10 cellular contexts compared by ENCODE assay signal in genomic region chr19:46392252-46392801, GRCh38. TPM values are rescaled to one million over a fixed set of nuclear protein-coding genes. Genes with fewer than 3 reads are reported as not detected.
DNase-seq lines count a peak whose midpoint lies in the region; ATAC-seq, FAIRE-seq and TF ChIP-seq lines count a peak whose summit lies in the region.
"Had no signal": no experiment of that assay in that cellular context is flagged by ENCODE, and none has a peak within 500 bp of the region (broad histone marks: within the 10 kb centered on the region; RNA-seq: fewer than 3 reads in every experiment).

No MANE protein-coding gene starts in this region.

- no peaks in the 10 kb centered on the region for H3K9me1 ChIP-seq in K562 (ENCODE audit: control insufficient read depth, insufficient read depth, low read length)

- H3K9me2 ChIP-seq in MM.1S (replicated peaks; ENCODE audit: insufficient read depth, low read length), result no peaks in the 10 kb centered on the region

- intact Hi-C loops in K562 (cut with micrococcal nuclease) (no loop called here), HepG2 (cut with micrococcal nuclease; ENCODE audit: unreplicated experiment) (no loop called here)

- CTCF ChIA-PET in K562 (lab: Yijun Ruan, JAX; ENCODE audit: low intra/inter-chr PET ratio) (no interaction called here), HepG2 (lab: Yijun Ruan, JAX; ENCODE audit: low intra/inter-chr PET ratio, low total read pairs) (no interaction called here)

- no peak overlapping the region for H3K4me2 ChIP-seq in K562 (ENCODE audit: insufficient read depth, low read length)
- no peak overlapping the region for H3K4me2 ChIP-seq in HepG2 (ENCODE audit: low read depth, low read length)
- no peak overlapping the region for H3K4me2 ChIP-seq in MM.1S (ENCODE audit: low read depth, low read length)

- H3K79me2 ChIP-seq in K562 (ENCODE audit: control insufficient read depth, insufficient read depth, low read length) (no peaks in the 10 kb centered on the region), HepG2 (ENCODE audit: insufficient read depth, low read length) (no peaks in the 10 kb centered on the region), MM.1S (ENCODE audit: low read length) (no peaks in the 10 kb centered on the region)

- H3K27ac Mint-ChIP-seq in activated T-cell treated with anti-CD3 and anti-CD28 coated beads, Interleukin-2, amount 50 U/mL, for 72 hours, result peak overlapping the region; percentile 15

- WGBS in K562 (ENCODE audit: insufficient coverage, low coverage, missing lambda C conversion rate), result 80% methylated on average over 21 of the region's 21 CpGs
- WGBS in HepG2 (ENCODE audit: low lambda C conversion rate), result 96% methylated on average over 17 of the region's 21 CpGs

- no peaks in the 10 kb centered on the region for H3K4me1 Mint-ChIP-seq in activated T-cell treated with anti-CD3 and anti-CD28 coated beads, Interleukin-2, amount 50 U/mL, for 72 hours (ENCODE audit: low read depth)

- H3K4me3 ChIP-seq in K562 (no peak overlapping the region), HepG2 (replicated peaks in 1 of 3; ENCODE audit: insufficient read depth in 1 of 3, low read depth in 2 of 3, low read length in 3 of 3) (no peak overlapping the region), thoracic aorta (peak overlapping the region; percentile 1), MM.1S (ENCODE audit: low read length) (no peak overlapping the region)

- H3K9ac ChIP-seq in K562 (ENCODE audit: insufficient read depth in 1 of 2, low read depth in 2 of 2, low read length in 2 of 2) (no peak overlapping the region), HepG2 (ENCODE audit: insufficient read depth, low read depth, low read length) (no peak overlapping the region), MM.1S (ENCODE audit: low read length) (no peak overlapping the region)

- POLR2A ChIA-PET in K562 (lab: Yijun Ruan, JAX) (no interaction called here), HepG2 (lab: Yijun Ruan, JAX) (no interaction called here)

- H3K9me3 ChIP-seq in K562 (replicated peaks; ENCODE audit: control insufficient read depth, insufficient read depth, low read depth, low read length), result no peaks in the 10 kb centered on the region
- H3K9me3 ChIP-seq in HepG2 (ENCODE audit: low read length), result no peaks in the 10 kb centered on the region
- H3K9me3 ChIP-seq in thoracic aorta, result no peaks in the 10 kb centered on the region
- no peaks in the 10 kb centered on the region for H3K9me3 ChIP-seq in MM.1S (replicated peaks; ENCODE audit: insufficient read depth, low read length)

- H3K9me3 Mint-ChIP-seq in activated T-cell treated with anti-CD3 and anti-CD28 coated beads, Interleukin-2, amount 50 U/mL, for 72 hours, result no peaks in the 10 kb centered on the region

- ATAC-seq in activated T-cell treated with anti-CD3 and anti-CD28 coated beads, Interleukin-2, amount 50 U/mL, for 72 hours (replicated peaks in 1 of 2), result no peak
- no peak; the same call in 2 of the 3 replicates for ATAC-seq in K562
- no peak for ATAC-seq in HepG2
- no peak for ATAC-seq in thoracic aorta (ENCODE audit: insufficient number of reproducible peaks, low FRiP score, low read depth)

- H2AFZ ChIP-seq in K562 (ENCODE audit: low read depth, low read length) (no peak overlapping the region), HepG2 (ENCODE audit: low read length) (no peak overlapping the region), MM.1S (ENCODE audit: low read length) (no peak overlapping the region)

- TF ChIP-seq POLR2A in K562 (conservative IDR thresholded peaks at IDR 0.05) (no peak), HepG2 (IDR thresholded peaks at IDR 0.05; ENCODE audit: insufficient read depth in 1 of 2, low read depth in 2 of 2, low read length in 2 of 2) (no peak)

- peaks cover 6 to 13% of the 10 kb centered on the region in 2 donors for H3K36me3 Mint-ChIP-seq in activated T-cell treated with anti-CD3 and anti-CD28 coated beads, Interleukin-2, amount 50 U/mL, for 72 hours (ENCODE audit: insufficient read depth in 2 of 2)

- no peak overlapping the region for H3K4me3 Mint-ChIP-seq in activated T-cell treated with anti-CD3 and anti-CD28 coated beads, Interleukin-2, amount 50 U/mL, for 72 hours

- no peak for TF ChIP-seq CTCF in K562 (IDR thresholded peaks at IDR 0.05 in 2 of 3, conservative IDR thresholded peaks at IDR 0.05 in 1 of 3; ENCODE audit: insufficient read depth in 2 of 3, low read depth in 1 of 3, low read length in 3 of 3)
- no peak for TF ChIP-seq CTCF in HepG2 (CRISPR knock-in tag; IDR thresholded peaks at IDR 0.05)
- no peak for TF ChIP-seq CTCF in thoracic aorta (IDR thresholded peaks at IDR 0.05)
- no peak for TF ChIP-seq CTCF in MM.1S (IDR thresholded peaks at IDR 0.05; ENCODE audit: low read length)

- DNase-seq in activated T-cell treated with anti-CD3 and anti-CD28 coated beads, Interleukin-2, amount 50 U/mL, for 72 hours, result no peak
- no peak for DNase-seq in activated T-cell treated with anti-CD3 and anti-CD28 coated beads, Interleukin-2, amount 50 U/mL, for 48 hours
- DNase-seq in K562 (ENCODE audit: extremely low read depth in 1 of 4, low spot score in 3 of 4) (no peak), HepG2 (ENCODE audit: low spot score) (no peak), thoracic aorta (ENCODE audit: low spot score) (no peak), MM.1S (no peak), SK-N-DZ (ENCODE audit: low spot score) (no peak)
- DNase-seq in activated naive CD4-positive, alpha-beta T cell treated with anti-CD3 and anti-CD28 coated beads, Interleukin-2, amount 50 U/mL, for 16 hours, result no peak
- DNase-seq: activated effector memory CD4-positive, alpha-beta T cell treated with Interleukin-2 at 50 U/mL for 16 hours; NCI-H1436 had no signal

- in situ Hi-C loops in K562 (cut with MboI), result no loop called here
- in situ Hi-C loops in HepG2 (cut with HindIII; ENCODE audit: extremely low pct_ligation_motif_present, low pct_unique_long_range_greater_than_20kb), result loop anchor here (10.0 kb wide), 1 partner anchor 108 kb away; no protein-coding TSS in a partner anchor

- H3K27ac ChIP-seq in K562 (ENCODE audit: extremely low read depth, low read depth, low read length) (no peak overlapping the region), HepG2 (ENCODE audit: extremely low read length, insufficient read depth, low read length) (no peak overlapping the region), thoracic aorta (peak overlapping the region; percentile 52 to 69), MM.1S (ENCODE audit: low read length) (no peak overlapping the region)

- no peaks in the 10 kb centered on the region for H4K20me1 ChIP-seq in K562 (replicated peaks; ENCODE audit: control insufficient read depth, insufficient read depth, low read length)
- no peaks in the 10 kb centered on the region for H4K20me1 ChIP-seq in HepG2 (ENCODE audit: insufficient read depth, low read length)
- H4K20me1 ChIP-seq in MM.1S (ENCODE audit: insufficient read depth, low read length), result no peaks in the 10 kb centered on the region

- H3K27me3 Mint-ChIP-seq in activated T-cell treated with anti-CD3 and anti-CD28 coated beads, Interleukin-2, amount 50 U/mL, for 72 hours (ENCODE audit: low read depth), result no peaks in the 10 kb centered on the region

- H3K36me3 ChIP-seq in K562 (ENCODE audit: control insufficient read depth, insufficient read depth, low read length), result peaks cover 48% of the 10 kb centered on the region; the same call in 2 of the 3 replicates
- H3K36me3 ChIP-seq in HepG2 (replicated peaks in 1 of 2; ENCODE audit: control insufficient read depth in 1 of 2, insufficient read depth in 2 of 2, low read length in 2 of 2), result peaks cover 13 to 34% of the 10 kb centered on the region in 2 experiments
- H3K36me3 ChIP-seq in thoracic aorta, result peaks cover 24% of the 10 kb centered on the region
- no peaks in the 10 kb centered on the region for H3K36me3 ChIP-seq in MM.1S (replicated peaks; ENCODE audit: insufficient read depth, low read length)

- BruUV-seq in K562 (replicated peaks; lab: Mats Ljungman, UMichigan) (no TSS peak), HepG2 (replicated peaks; lab: Mats Ljungman, UMichigan) (no TSS peak)

- H3K27me3 ChIP-seq in K562 (ENCODE audit: control insufficient read depth in 2 of 2, insufficient read depth in 2 of 2, low read length in 2 of 2) (peaks cover 0 to 2% of the 10 kb centered on the region in 2 experiments; a peak in 2 of 5 replicates), HepG2 (ENCODE audit: control insufficient read depth in 1 of 2, insufficient read depth in 2 of 2, low read length in 2 of 2) (no peaks in the 10 kb centered on the region), thoracic aorta (replicated peaks; ENCODE audit: insufficient read depth) (no peaks in the 10 kb centered on the region), MM.1S (replicated peaks; ENCODE audit: insufficient read depth, low read length) (peaks cover 2% of the 10 kb centered on the region; the same call in 1 of the 2 replicates)

- FAIRE-seq in K562 (lab: Jason Lieb, UNC) (no peak), HepG2 (lab: Jason Lieb, UNC) (no peak)

- TF ChIP-seq RAD21 in K562 (CRISPR knock-in tag; conservative IDR thresholded peaks at IDR 0.05 in 1 of 2, IDR thresholded peaks at IDR 0.05 in 1 of 2), result no peak
- no peak for TF ChIP-seq RAD21 in HepG2 (CRISPR knock-in tag; IDR thresholded peaks at IDR 0.05)

- TF ChIP-seq EP300 in K562 (IDR thresholded peaks at IDR 0.05; ENCODE audit: low read length) (no peak), HepG2 (IDR thresholded peaks at IDR 0.05; ENCODE audit: low read depth in 2 of 2, low read length in 2 of 2) (no peak), HepG2 (CRISPR knock-in tag; IDR thresholded peaks at IDR 0.05; ENCODE audit: borderline replicate concordance) (no peak)

- H3K4me1 ChIP-seq in K562 (replicated peaks in 1 of 2; ENCODE audit: control insufficient read depth in 2 of 2, insufficient read depth in 2 of 2, low read length in 2 of 2), result peaks cover 0 to 23% of the 10 kb centered on the region in 2 experiments; a peak in 2 of 5 replicates
- H3K4me1 ChIP-seq in HepG2 (ENCODE audit: insufficient read depth, low read length), result no peaks in the 10 kb centered on the region
- peaks cover 5 to 46% of the 10 kb centered on the region in 2 donors for H3K4me1 ChIP-seq in thoracic aorta (ENCODE audit: control insufficient read depth in 1 of 2, low read depth in 2 of 2)
- no peaks in the 10 kb centered on the region for H3K4me1 ChIP-seq in MM.1S (ENCODE audit: low read length)

- no peaks in the 10 kb centered on the region for H3F3A ChIP-seq in MM.1S (ENCODE audit: insufficient read depth, low read length)

RNA-seq across cellular contexts. Expression of gene CCDC8, which starts 21.0 kb away (rescaled TPM):
- not detected for total RNA-seq in activated T-cell treated with anti-CD3 and anti-CD28 coated beads, Interleukin-2, amount 50 U/mL, for 72 hours
- 10.0 and 21.6 TPM in 2 replicates for total RNA-seq in K562 (2011; cell fraction: chromatin; rRNA removed; ENCODE audit: low replicate concordance)
- 20.5 and 23.5 TPM in 2 replicates for total RNA-seq in K562 (2011; cell fraction: nucleolus; rRNA removed)
- total RNA-seq in K562 (2011; cell fraction: nucleoplasm; rRNA removed), result 15.2 and 15.6 TPM in 2 replicates
- total RNA-seq in K562 (2014; rRNA removed) (30.8 and 32.4 TPM in 2 replicates), K562 (2014; rRNA removed; fragmentation: Illumina TruSeq; extraction: Trizol) (6.6 and 9.7 TPM in 2 replicates), K562 (2015; rRNA removed; fragmentation: Illumina TruSeq; extraction: Trizol) (21.6 and 22.3 TPM in 2 replicates), K562 (2021) (21.9 and 22.5 TPM in 2 replicates), HepG2 (2016; rRNA removed; fragmentation: Illumina TruSeq; extraction: Trizol) (0.04 TPM in 1 of 2 replicates, not detected in the other), thoracic aorta (10 to 100 TPM; 22.6 to 23.0 TPM)
- polyA plus RNA-seq in K562 (2011; rRNA removed) (8.0 and 9.1 TPM in 2 replicates), K562 (2014; fragmentation: Illumina TruSeq; extraction: Trizol) (15.6 and 17.8 TPM in 2 replicates), K562 (2014; fragmentation: Nextera tagmentation; extraction: Ambion mirVana) (1 to 10 TPM in 1 of 2 experiments, under 1 TPM in 1; 0.68 to 1.5 TPM), K562 (2014; rRNA removed) (19.9 and 20.8 TPM in 2 replicates), HepG2 (2011; rRNA removed) (not detected in 2 replicates)
- 7.9 and 13.0 TPM in 2 replicates for polyA plus RNA-seq in K562 (2011; cell fraction: cytosol; rRNA removed)
- 6.3 and 8.5 TPM in 2 replicates for polyA plus RNA-seq in K562 (2011; cell fraction: nucleus; rRNA removed)
- polyA plus RNA-seq in K562 (2012), result 13.6 and 17.1 TPM in 2 replicates
- polyA minus RNA-seq in K562 (2011; rRNA and poly(A)+ RNA removed), result 6.3 and 7.7 TPM in 2 replicates
- 9.2 and 11.5 TPM in 2 replicates for polyA minus RNA-seq in K562 (2011; cell fraction: cytosol; rRNA and poly(A)+ RNA removed)
- polyA minus RNA-seq in K562 (2011; cell fraction: nucleus; rRNA and poly(A)+ RNA removed), result 6.5 and 12.2 TPM in 2 replicates
- not detected in 2 replicates for total RNA-seq in HepG2 (2016; cell fraction: cytosol; rRNA removed; fragmentation: Illumina TruSeq; extraction: Trizol; ENCODE audit: low read depth)
- total RNA-seq in HepG2 (2016; cell fraction: insoluble cytoplasmic fraction; rRNA removed; fragmentation: Illumina TruSeq; extraction: Trizol), result 0.06 TPM in 1 of 2 replicates, not detected in the other
- total RNA-seq in HepG2 (2016; cell fraction: membrane; rRNA removed; fragmentation: Illumina TruSeq; extraction: Trizol), result not detected in 2 replicates
- not detected in 2 replicates for total RNA-seq in HepG2 (2016; cell fraction: nucleus; rRNA removed; fragmentation: Illumina TruSeq; extraction: Trizol)
- not detected in 2 replicates for polyA plus RNA-seq in HepG2 (2011; cell fraction: cytosol; rRNA removed)
- polyA plus RNA-seq in HepG2 (2011; cell fraction: nucleus; rRNA removed), result not detected in 2 replicates
- polyA plus RNA-seq in HepG2 (2012), result not detected in 2 replicates
- not detected in 2 replicates for polyA plus RNA-seq in HepG2 (2016; cell fraction: cytosol; fragmentation: Illumina TruSeq; extraction: Trizol; ENCODE audit: low read depth)
- polyA plus RNA-seq in HepG2 (2016; cell fraction: insoluble cytoplasmic fraction; fragmentation: Illumina TruSeq; extraction: Trizol; ENCODE audit: low read depth), result not detected in 2 replicates
- polyA plus RNA-seq in HepG2 (2016; cell fraction: membrane; fragmentation: Illumina TruSeq; extraction: Trizol; ENCODE audit: low read depth), result not detected in 2 replicates
- not detected in 2 replicates for polyA plus RNA-seq in HepG2 (2016; cell fraction: nucleus; fragmentation: Illumina TruSeq; extraction: Trizol; ENCODE audit: insufficient read depth, low read depth)
- polyA minus RNA-seq in HepG2 (2011; rRNA and poly(A)+ RNA removed; ENCODE audit: low replicate concordance), result not detected in 2 replicates
- not detected in 2 replicates for polyA minus RNA-seq in HepG2 (2011; cell fraction: cytosol; rRNA and poly(A)+ RNA removed)
- not detected in 2 replicates for polyA minus RNA-seq in HepG2 (2011; cell fraction: nucleus; rRNA and poly(A)+ RNA removed)
- polyA plus RNA-seq in SK-N-DZ (2014; cell fraction: cytosol; rRNA removed), result 4.8 and 9.1 TPM in 2 replicates
- polyA plus RNA-seq in SK-N-DZ (2014; cell fraction: nucleus; rRNA removed), result 4.8 and 5.4 TPM in 2 replicates

RNA-seq across cellular contexts. Expression of gene PNMA8C, which starts 36.4 kb away (rescaled TPM):
- not detected for total RNA-seq in activated T-cell treated with anti-CD3 and anti-CD28 coated beads, Interleukin-2, amount 50 U/mL, for 72 hours
- total RNA-seq in K562 (2011; cell fraction: chromatin; rRNA removed; ENCODE audit: low replicate concordance), result 0.12 TPM in 1 of 2 replicates, not detected in the other
- not detected in 2 replicates for total RNA-seq in K562 (2011; cell fraction: nucleolus; rRNA removed)
- total RNA-seq in K562 (2011; cell fraction: nucleoplasm; rRNA removed), result not detected in 2 replicates
- total RNA-seq in K562 (2014; rRNA removed) (0.04 and 0.05 TPM in 2 replicates), K562 (2014; rRNA removed; fragmentation: Illumina TruSeq; extraction: Trizol) (not detected in 2 replicates), K562 (2015; rRNA removed; fragmentation: Illumina TruSeq; extraction: Trizol) (0.04 TPM in 1 of 2 replicates, not detected in the other), K562 (2021) (0.04 TPM in 1 of 2 replicates, not detected in the other), HepG2 (2016; rRNA removed; fragmentation: Illumina TruSeq; extraction: Trizol) (not detected in 2 replicates), thoracic aorta (1 to 10 TPM; 1.2 to 5.2 TPM)
- polyA plus RNA-seq in K562 (2011; rRNA removed) (0.01 TPM in 1 of 2 replicates, not detected in the other), K562 (2014; fragmentation: Illumina TruSeq; extraction: Trizol) (not detected in 2 replicates), K562 (2014; fragmentation: Nextera tagmentation; extraction: Ambion mirVana) (not detected), K562 (2014; rRNA removed) (0.05 TPM in 1 of 2 replicates, not detected in the other), HepG2 (2011; rRNA removed) (not detected in 2 replicates)
- 0.01 TPM in 2 replicates for polyA plus RNA-seq in K562 (2011; cell fraction: cytosol; rRNA removed)
- 0.03 TPM in 1 of 2 replicates, not detected in the other for polyA plus RNA-seq in K562 (2011; cell fraction: nucleus; rRNA removed)
- 0.03 and 0.05 TPM in 2 replicates for polyA plus RNA-seq in K562 (2012)
- polyA minus RNA-seq in K562 (2011; rRNA and poly(A)+ RNA removed), result not detected in 2 replicates
- polyA minus RNA-seq in K562 (2011; cell fraction: cytosol; rRNA and poly(A)+ RNA removed), result not detected in 2 replicates
- polyA minus RNA-seq in K562 (2011; cell fraction: nucleus; rRNA and poly(A)+ RNA removed), result 0.11 TPM in 1 of 2 replicates, not detected in the other
- not detected in 2 replicates for total RNA-seq in HepG2 (2016; cell fraction: cytosol; rRNA removed; fragmentation: Illumina TruSeq; extraction: Trizol; ENCODE audit: low read depth)
- not detected in 2 replicates for total RNA-seq in HepG2 (2016; cell fraction: insoluble cytoplasmic fraction; rRNA removed; fragmentation: Illumina TruSeq; extraction: Trizol)
- not detected in 2 replicates for total RNA-seq in HepG2 (2016; cell fraction: membrane; rRNA removed; fragmentation: Illumina TruSeq; extraction: Trizol)
- total RNA-seq in HepG2 (2016; cell fraction: nucleus; rRNA removed; fragmentation: Illumina TruSeq; extraction: Trizol), result not detected in 2 replicates
- not detected in 2 replicates for polyA plus RNA-seq in HepG2 (2011; cell fraction: cytosol; rRNA removed)
- polyA plus RNA-seq in HepG2 (2011; cell fraction: nucleus; rRNA removed), result not detected in 2 replicates
- polyA plus RNA-seq in HepG2 (2012), result not detected in 2 replicates
- polyA plus RNA-seq in HepG2 (2016; cell fraction: cytosol; fragmentation: Illumina TruSeq; extraction: Trizol; ENCODE audit: low read depth), result not detected in 2 replicates
- polyA plus RNA-seq in HepG2 (2016; cell fraction: insoluble cytoplasmic fraction; fragmentation: Illumina TruSeq; extraction: Trizol; ENCODE audit: low read depth), result not detected in 2 replicates
- polyA plus RNA-seq in HepG2 (2016; cell fraction: membrane; fragmentation: Illumina TruSeq; extraction: Trizol; ENCODE audit: low read depth), result not detected in 2 replicates
- not detected in 2 replicates for polyA plus RNA-seq in HepG2 (2016; cell fraction: nucleus; fragmentation: Illumina TruSeq; extraction: Trizol; ENCODE audit: insufficient read depth, low read depth)
- 0.02 TPM in 1 of 2 replicates, not detected in the other for polyA minus RNA-seq in HepG2 (2011; rRNA and poly(A)+ RNA removed; ENCODE audit: low replicate concordance)
- not detected in 2 replicates for polyA minus RNA-seq in HepG2 (2011; cell fraction: cytosol; rRNA and poly(A)+ RNA removed)
- not detected in 2 replicates for polyA minus RNA-seq in HepG2 (2011; cell fraction: nucleus; rRNA and poly(A)+ RNA removed)
- 0.83 and 1.7 TPM in 2 replicates for polyA plus RNA-seq in SK-N-DZ (2014; cell fraction: cytosol; rRNA removed)
- 0.52 and 0.65 TPM in 2 replicates for polyA plus RNA-seq in SK-N-DZ (2014; cell fraction: nucleus; rRNA removed)

RNA-seq across cellular contexts. Expression of gene PPP5C, which starts 45.4 kb away (rescaled TPM):
- total RNA-seq in activated T-cell treated with anti-CD3 and anti-CD28 coated beads, Interleukin-2, amount 50 U/mL, for 72 hours, result 10 to 100 TPM; 56.6 to 73.7 TPM
- total RNA-seq in K562 (2011; cell fraction: chromatin; rRNA removed; ENCODE audit: low replicate concordance), result 203 and 276 TPM in 2 replicates
- 178 and 192 TPM in 2 replicates for total RNA-seq in K562 (2011; cell fraction: nucleolus; rRNA removed)
- 188 and 196 TPM in 2 replicates for total RNA-seq in K562 (2011; cell fraction: nucleoplasm; rRNA removed)
- total RNA-seq in K562 (2014; rRNA removed), result 109 and 143 TPM in 2 replicates
- 60.3 and 69.4 TPM in 2 replicates for total RNA-seq in K562 (2014; rRNA removed; fragmentation: Illumina TruSeq; extraction: Trizol)
- total RNA-seq in K562 (2015; rRNA removed; fragmentation: Illumina TruSeq; extraction: Trizol), result 86.3 and 88.6 TPM in 2 replicates
- total RNA-seq in K562 (2021), result 99.9 and 108 TPM in 2 replicates
- polyA plus RNA-seq in K562 (2011; rRNA removed), result 131 and 136 TPM in 2 replicates
- polyA plus RNA-seq in K562 (2011; cell fraction: cytosol; rRNA removed), result 165 and 193 TPM in 2 replicates
- 282 and 334 TPM in 2 replicates for polyA plus RNA-seq in K562 (2011; cell fraction: nucleus; rRNA removed)
- polyA plus RNA-seq in K562 (2012), result 81.0 and 88.2 TPM in 2 replicates
- polyA plus RNA-seq in K562 (2014; fragmentation: Illumina TruSeq; extraction: Trizol), result 163 and 166 TPM in 2 replicates
- polyA plus RNA-seq in K562 (2014; fragmentation: Nextera tagmentation; extraction: Ambion mirVana), result 1 to 10 TPM; 1.9 to 4.9 TPM
- polyA plus RNA-seq in K562 (2014; rRNA removed), result 134 and 145 TPM in 2 replicates
- polyA minus RNA-seq in K562 (2011; rRNA and poly(A)+ RNA removed), result 119 and 149 TPM in 2 replicates
- 72.9 and 88.8 TPM in 2 replicates for polyA minus RNA-seq in K562 (2011; cell fraction: cytosol; rRNA and poly(A)+ RNA removed)
- 84.4 and 101 TPM in 2 replicates for polyA minus RNA-seq in K562 (2011; cell fraction: nucleus; rRNA and poly(A)+ RNA removed)
- total RNA-seq in HepG2 (2016; rRNA removed; fragmentation: Illumina TruSeq; extraction: Trizol), result 38.2 and 41.6 TPM in 2 replicates
- 6.6 and 9.3 TPM in 2 replicates for total RNA-seq in HepG2 (2016; cell fraction: cytosol; rRNA removed; fragmentation: Illumina TruSeq; extraction: Trizol; ENCODE audit: low read depth)
- 33.6 and 40.9 TPM in 2 replicates for total RNA-seq in HepG2 (2016; cell fraction: insoluble cytoplasmic fraction; rRNA removed; fragmentation: Illumina TruSeq; extraction: Trizol)
- total RNA-seq in HepG2 (2016; cell fraction: membrane; rRNA removed; fragmentation: Illumina TruSeq; extraction: Trizol), result 12.2 and 12.3 TPM in 2 replicates
- 31.3 and 44.2 TPM in 2 replicates for total RNA-seq in HepG2 (2016; cell fraction: nucleus; rRNA removed; fragmentation: Illumina TruSeq; extraction: Trizol)
- 67.9 and 68.5 TPM in 2 replicates for polyA plus RNA-seq in HepG2 (2011; rRNA removed)
- polyA plus RNA-seq in HepG2 (2011; cell fraction: cytosol; rRNA removed), result 52.3 and 70.1 TPM in 2 replicates
- polyA plus RNA-seq in HepG2 (2011; cell fraction: nucleus; rRNA removed), result 118 and 133 TPM in 2 replicates
- 33.2 and 36.7 TPM in 2 replicates for polyA plus RNA-seq in HepG2 (2012)
- polyA plus RNA-seq in HepG2 (2016; cell fraction: cytosol; fragmentation: Illumina TruSeq; extraction: Trizol; ENCODE audit: low read depth), result 3.4 and 4.4 TPM in 2 replicates
- 45.7 and 54.9 TPM in 2 replicates for polyA plus RNA-seq in HepG2 (2016; cell fraction: insoluble cytoplasmic fraction; fragmentation: Illumina TruSeq; extraction: Trizol; ENCODE audit: low read depth)
- 6.8 and 8.2 TPM in 2 replicates for polyA plus RNA-seq in HepG2 (2016; cell fraction: membrane; fragmentation: Illumina TruSeq; extraction: Trizol; ENCODE audit: low read depth)
- 82.9 and 89.8 TPM in 2 replicates for polyA plus RNA-seq in HepG2 (2016; cell fraction: nucleus; fragmentation: Illumina TruSeq; extraction: Trizol; ENCODE audit: insufficient read depth, low read depth)
- polyA minus RNA-seq in HepG2 (2011; rRNA and poly(A)+ RNA removed; ENCODE audit: low replicate concordance), result 92.2 and 144 TPM in 2 replicates
- polyA minus RNA-seq in HepG2 (2011; cell fraction: cytosol; rRNA and poly(A)+ RNA removed), result 26.7 and 26.9 TPM in 2 replicates
- 63.0 and 66.9 TPM in 2 replicates for polyA minus RNA-seq in HepG2 (2011; cell fraction: nucleus; rRNA and poly(A)+ RNA removed)
- 100 to 1,000 TPM in 1 of 2 donors, 10 to 100 TPM in 1; 60.6 to 107 TPM for total RNA-seq in thoracic aorta
- 51.4 and 51.5 TPM in 2 replicates for polyA plus RNA-seq in SK-N-DZ (2014; cell fraction: cytosol; rRNA removed)
- polyA plus RNA-seq in SK-N-DZ (2014; cell fraction: nucleus; rRNA removed), result 63.1 and 93.9 TPM in 2 replicates

Comparison
In these comparisons a context has a peak if more than half of its experiments do, and no peak if none do; other contexts are left out.
1. H3K27ac ChIP-seq: peak in thoracic aorta (2 of 2); none in K562 (single experiment), HepG2 (single experiment) and MM.1S (single experiment).
2. RNA of gene CCDC8, which starts 21.0 kb away (total RNA-seq): 22.6 to 23.0 TPM in thoracic aorta and 6.6 to 32.4 TPM in K562; 0.04 to 0.06 TPM in HepG2 and not detected in activated T-cell treated with anti-CD3 and anti-CD28 coated beads, Interleukin-2, amount 50 U/mL, for 72 hours; every median in the first group is over 4 times any median in the second.